ENCODE assay signal across 1 cellular context in genomic region chr20:3749689-3750639, GRCh38.
TF ChIP-seq lines count a peak whose summit lies in the region.

No MANE protein-coding gene starts in this region.

TF ChIP-seq in endothelial cell of umbilical vein, 7 proteins besides CTCF, POLR2A, EP300 and RAD21:
- TF ChIP-seq MYC (IDR thresholded peaks at IDR 0.05; ENCODE audit: low read depth, low read length) (no peak), EZH2 (IDR thresholded peaks at IDR 0.05; ENCODE audit: borderline replicate concordance, low read depth, low read length, severe bottlenecking) (no peak)
- TF ChIP-seq, protein P1, sequence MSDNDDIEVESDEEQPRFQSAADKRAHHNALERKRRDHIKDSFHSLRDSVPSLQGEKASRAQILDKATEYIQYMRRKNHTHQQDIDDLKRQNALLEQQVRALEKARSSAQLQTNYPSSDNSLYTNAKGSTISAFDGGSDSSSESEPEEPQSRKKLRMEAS (IDR thresholded peaks at IDR 0.05; ENCODE audit: insufficient read depth, insufficient read length) = no peak
